ENCODE assay signal across 1 cellular context in the genomic region with DNA sequence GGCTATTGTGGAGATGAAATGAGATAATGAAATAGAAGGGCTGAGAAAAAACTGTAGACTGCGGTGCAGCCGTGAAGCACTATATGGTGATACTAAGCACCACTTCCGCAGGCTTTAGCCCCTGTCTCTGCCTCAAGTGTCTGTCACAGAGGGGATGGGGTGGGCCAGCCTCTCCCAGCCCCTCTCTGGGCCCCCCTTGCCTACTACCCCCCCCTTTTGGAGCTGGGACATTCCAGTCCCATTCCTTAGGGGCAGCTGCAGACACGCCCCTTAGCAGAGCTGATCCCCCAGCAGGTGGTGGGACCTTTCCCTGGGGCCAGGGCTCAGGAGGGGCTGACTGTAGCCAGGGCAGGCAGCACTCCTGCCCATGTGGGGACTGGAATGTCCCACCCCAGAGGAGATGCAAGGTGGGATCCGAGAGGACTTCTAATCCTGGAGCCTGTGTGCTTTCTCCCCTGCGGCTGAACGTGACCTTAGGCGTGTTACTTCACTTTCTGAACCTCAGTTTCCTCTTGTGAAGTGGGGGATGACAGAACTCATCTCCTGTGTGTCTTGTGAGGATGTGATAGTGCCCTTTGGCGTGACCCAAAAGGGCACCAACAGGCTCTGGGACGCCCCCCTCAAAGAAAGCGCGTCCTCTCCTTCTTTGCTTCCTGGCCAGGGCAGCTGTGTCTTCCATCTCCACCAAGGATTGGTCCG.
TF ChIP-seq lines count a peak whose summit lies in the region.

No MANE protein-coding gene starts in this region.

TF ChIP-seq in GM12878, 131 proteins besides CTCF, POLR2A, EP300 and RAD21:
- TF ChIP-seq NFXL1 (IDR thresholded peaks at IDR 0.05; ENCODE audit: borderline replicate concordance) (no peak), TCF3 (IDR thresholded peaks at IDR 0.05; ENCODE audit: borderline replicate concordance, insufficient read depth, low read depth, low read length) (no peak), BHLHE40 (IDR thresholded peaks at IDR 0.05; ENCODE audit: borderline replicate concordance in 1 of 2, low read depth in 2 of 2, low read length in 1 of 2) (peak; percentile 59 to 75; a peak in 3 of 4 replicates), RCOR1 (conservative IDR thresholded peaks at IDR 0.05; ENCODE audit: low read depth, low read length) (0 out of 2 replicates have a peak, but pooled peaks have one; percentile 25), CHD2 (IDR thresholded peaks at IDR 0.05; ENCODE audit: borderline replicate concordance, low read depth, low read length) (0 out of 2 replicates have a peak, but pooled peaks have one; percentile 31), IKZF1 (conservative IDR thresholded peaks at IDR 0.05) (peak; percentile 18; the same call in 1 of the 2 replicates), CHD1 (IDR thresholded peaks at IDR 0.05; ENCODE audit: low read depth, low read length) (no peak), BRCA1 (IDR thresholded peaks at IDR 0.05; ENCODE audit: low read depth, low read length) (no peak), MXI1 (IDR thresholded peaks at IDR 0.05; ENCODE audit: low read depth, low read length) (peak; percentile 47; the same call in 1 of the 2 replicates), SPI1 (IDR thresholded peaks at IDR 0.05; ENCODE audit: borderline replicate concordance, insufficient read depth, low read depth, low read length) (peak; percentile 41; the same call in 1 of the 2 replicates), NR2F1 (conservative IDR thresholded peaks at IDR 0.05) (peak; percentile 60), ZZZ3 (IDR thresholded peaks at IDR 0.05; ENCODE audit: control insufficient read depth, insufficient read length, low read depth) (no peak), SP1 (IDR thresholded peaks at IDR 0.05; ENCODE audit: low read depth, low read length) (no peak), MEF2B (IDR thresholded peaks at IDR 0.05; ENCODE audit: partially characterized antibody, poor library complexity, severe bottlenecking) (no peak), HDAC6 (IDR thresholded peaks at IDR 0.05; ENCODE audit: unreplicated experiment) (no peak), ZBED1 (IDR thresholded peaks at IDR 0.05; ENCODE audit: borderline replicate concordance) (no peak), SMARCA5 (IDR thresholded peaks at IDR 0.05) (no peak), RFX5 (IDR thresholded peaks at IDR 0.05; ENCODE audit: low read depth, low read length) (no peak)
- TF ChIP-seq, protein P1, sequence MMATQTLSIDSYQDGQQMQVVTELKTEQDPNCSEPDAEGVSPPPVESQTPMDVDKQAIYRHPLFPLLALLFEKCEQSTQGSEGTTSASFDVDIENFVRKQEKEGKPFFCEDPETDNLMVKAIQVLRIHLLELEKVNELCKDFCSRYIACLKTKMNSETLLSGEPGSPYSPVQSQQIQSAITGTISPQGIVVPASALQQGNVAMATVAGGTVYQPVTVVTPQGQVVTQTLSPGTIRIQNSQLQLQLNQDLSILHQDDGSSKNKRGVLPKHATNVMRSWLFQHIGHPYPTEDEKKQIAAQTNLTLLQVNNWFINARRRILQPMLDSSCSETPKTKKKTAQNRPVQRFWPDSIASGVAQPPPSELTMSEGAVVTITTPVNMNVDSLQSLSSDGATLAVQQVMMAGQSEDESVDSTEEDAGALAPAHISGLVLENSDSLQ (IDR thresholded peaks at IDR 0.05): peak; percentile 70
- TF ChIP-seq, protein P2, sequence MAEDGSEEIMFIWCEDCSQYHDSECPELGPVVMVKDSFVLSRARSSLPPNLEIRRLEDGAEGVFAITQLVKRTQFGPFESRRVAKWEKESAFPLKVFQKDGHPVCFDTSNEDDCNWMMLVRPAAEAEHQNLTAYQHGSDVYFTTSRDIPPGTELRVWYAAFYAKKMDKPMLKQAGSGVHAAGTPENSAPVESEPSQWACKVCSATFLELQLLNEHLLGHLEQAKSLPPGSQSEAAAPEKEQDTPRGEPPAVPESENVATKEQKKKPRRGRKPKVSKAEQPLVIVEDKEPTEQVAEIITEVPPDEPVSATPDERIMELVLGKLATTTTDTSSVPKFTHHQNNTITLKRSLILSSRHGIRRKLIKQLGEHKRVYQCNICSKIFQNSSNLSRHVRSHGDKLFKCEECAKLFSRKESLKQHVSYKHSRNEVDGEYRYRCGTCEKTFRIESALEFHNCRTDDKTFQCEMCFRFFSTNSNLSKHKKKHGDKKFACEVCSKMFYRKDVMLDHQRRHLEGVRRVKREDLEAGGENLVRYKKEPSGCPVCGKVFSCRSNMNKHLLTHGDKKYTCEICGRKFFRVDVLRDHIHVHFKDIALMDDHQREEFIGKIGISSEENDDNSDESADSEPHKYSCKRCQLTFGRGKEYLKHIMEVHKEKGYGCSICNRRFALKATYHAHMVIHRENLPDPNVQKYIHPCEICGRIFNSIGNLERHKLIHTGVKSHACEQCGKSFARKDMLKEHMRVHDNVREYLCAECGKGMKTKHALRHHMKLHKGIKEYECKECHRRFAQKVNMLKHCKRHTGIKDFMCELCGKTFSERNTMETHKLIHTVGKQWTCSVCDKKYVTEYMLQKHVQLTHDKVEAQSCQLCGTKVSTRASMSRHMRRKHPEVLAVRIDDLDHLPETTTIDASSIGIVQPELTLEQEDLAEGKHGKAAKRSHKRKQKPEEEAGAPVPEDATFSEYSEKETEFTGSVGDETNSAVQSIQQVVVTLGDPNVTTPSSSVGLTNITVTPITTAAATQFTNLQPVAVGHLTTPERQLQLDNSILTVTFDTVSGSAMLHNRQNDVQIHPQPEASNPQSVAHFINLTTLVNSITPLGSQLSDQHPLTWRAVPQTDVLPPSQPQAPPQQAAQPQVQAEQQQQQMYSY (CRISPR knock-in tag; IDR thresholded peaks at IDR 0.05): no peak
- TF ChIP-seq, protein P3, sequence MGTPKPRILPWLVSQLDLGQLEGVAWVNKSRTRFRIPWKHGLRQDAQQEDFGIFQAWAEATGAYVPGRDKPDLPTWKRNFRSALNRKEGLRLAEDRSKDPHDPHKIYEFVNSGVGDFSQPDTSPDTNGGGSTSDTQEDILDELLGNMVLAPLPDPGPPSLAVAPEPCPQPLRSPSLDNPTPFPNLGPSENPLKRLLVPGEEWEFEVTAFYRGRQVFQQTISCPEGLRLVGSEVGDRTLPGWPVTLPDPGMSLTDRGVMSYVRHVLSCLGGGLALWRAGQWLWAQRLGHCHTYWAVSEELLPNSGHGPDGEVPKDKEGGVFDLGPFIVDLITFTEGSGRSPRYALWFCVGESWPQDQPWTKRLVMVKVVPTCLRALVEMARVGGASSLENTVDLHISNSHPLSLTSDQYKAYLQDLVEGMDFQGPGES (IDR thresholded peaks at IDR 0.05): no peak
- TF ChIP-seq, protein P4, sequence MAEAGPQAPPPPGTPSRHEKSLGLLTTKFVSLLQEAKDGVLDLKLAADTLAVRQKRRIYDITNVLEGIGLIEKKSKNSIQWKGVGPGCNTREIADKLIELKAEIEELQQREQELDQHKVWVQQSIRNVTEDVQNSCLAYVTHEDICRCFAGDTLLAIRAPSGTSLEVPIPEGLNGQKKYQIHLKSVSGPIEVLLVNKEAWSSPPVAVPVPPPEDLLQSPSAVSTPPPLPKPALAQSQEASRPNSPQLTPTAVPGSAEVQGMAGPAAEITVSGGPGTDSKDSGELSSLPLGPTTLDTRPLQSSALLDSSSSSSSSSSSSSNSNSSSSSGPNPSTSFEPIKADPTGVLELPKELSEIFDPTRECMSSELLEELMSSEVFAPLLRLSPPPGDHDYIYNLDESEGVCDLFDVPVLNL (IDR thresholded peaks at IDR 0.05; ENCODE audit: low read depth, low read length): no peak
- TF ChIP-seq, protein P5, sequence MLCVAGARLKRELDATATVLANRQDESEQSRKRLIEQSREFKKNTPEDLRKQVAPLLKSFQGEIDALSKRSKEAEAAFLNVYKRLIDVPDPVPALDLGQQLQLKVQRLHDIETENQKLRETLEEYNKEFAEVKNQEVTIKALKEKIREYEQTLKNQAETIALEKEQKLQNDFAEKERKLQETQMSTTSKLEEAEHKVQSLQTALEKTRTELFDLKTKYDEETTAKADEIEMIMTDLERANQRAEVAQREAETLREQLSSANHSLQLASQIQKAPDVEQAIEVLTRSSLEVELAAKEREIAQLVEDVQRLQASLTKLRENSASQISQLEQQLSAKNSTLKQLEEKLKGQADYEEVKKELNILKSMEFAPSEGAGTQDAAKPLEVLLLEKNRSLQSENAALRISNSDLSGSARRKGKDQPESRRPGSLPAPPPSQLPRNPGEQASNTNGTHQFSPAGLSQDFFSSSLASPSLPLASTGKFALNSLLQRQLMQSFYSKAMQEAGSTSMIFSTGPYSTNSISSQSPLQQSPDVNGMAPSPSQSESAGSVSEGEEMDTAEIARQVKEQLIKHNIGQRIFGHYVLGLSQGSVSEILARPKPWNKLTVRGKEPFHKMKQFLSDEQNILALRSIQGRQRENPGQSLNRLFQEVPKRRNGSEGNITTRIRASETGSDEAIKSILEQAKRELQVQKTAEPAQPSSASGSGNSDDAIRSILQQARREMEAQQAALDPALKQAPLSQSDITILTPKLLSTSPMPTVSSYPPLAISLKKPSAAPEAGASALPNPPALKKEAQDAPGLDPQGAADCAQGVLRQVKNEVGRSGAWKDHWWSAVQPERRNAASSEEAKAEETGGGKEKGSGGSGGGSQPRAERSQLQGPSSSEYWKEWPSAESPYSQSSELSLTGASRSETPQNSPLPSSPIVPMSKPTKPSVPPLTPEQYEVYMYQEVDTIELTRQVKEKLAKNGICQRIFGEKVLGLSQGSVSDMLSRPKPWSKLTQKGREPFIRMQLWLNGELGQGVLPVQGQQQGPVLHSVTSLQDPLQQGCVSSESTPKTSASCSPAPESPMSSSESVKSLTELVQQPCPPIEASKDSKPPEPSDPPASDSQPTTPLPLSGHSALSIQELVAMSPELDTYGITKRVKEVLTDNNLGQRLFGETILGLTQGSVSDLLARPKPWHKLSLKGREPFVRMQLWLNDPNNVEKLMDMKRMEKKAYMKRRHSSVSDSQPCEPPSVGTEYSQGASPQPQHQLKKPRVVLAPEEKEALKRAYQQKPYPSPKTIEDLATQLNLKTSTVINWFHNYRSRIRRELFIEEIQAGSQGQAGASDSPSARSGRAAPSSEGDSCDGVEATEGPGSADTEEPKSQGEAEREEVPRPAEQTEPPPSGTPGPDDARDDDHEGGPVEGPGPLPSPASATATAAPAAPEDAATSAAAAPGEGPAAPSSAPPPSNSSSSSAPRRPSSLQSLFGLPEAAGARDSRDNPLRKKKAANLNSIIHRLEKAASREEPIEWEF (IDR thresholded peaks at IDR 0.05; ENCODE audit: insufficient replicate concordance, low read depth, low read length): no peak
